8 cellular contexts compared by ENCODE assay signal in genomic region chr2:233928594-233929351, GRCh38.
A peak's percentile ranks its signal among the peaks of the same experiment; 100 is the strongest.
DNase-seq lines count a peak whose midpoint lies in the region; ATAC-seq and TF ChIP-seq lines count a peak whose summit lies in the region.

No MANE protein-coding gene starts in this region.

- no peaks in the 10 kb centered on the region for H3K9me3 Mint-ChIP-seq in activated naive CD8-positive, alpha-beta T cell treated with anti-CD3 and anti-CD28 coated beads, Interleukin-2, amount 50 U/mL, for 24 hours
- no peaks in the 10 kb centered on the region for H3K9me3 Mint-ChIP-seq in nephron

- DNase-seq in SHP77 (lab: John Stamatoyannopoulos, UW) (peak; percentile 32 to 47), SHP77 treated with DMSO at 0.1 percent for 48 hours (lab: John Stamatoyannopoulos, UW) (no peak), GM19240 (ENCODE audit: insufficient read length, low spot score) (no peak)
- peak; percentile 57 for DNase-seq in activated naive CD8-positive, alpha-beta T cell treated with anti-CD3 and anti-CD28 coated beads, Interleukin-2, amount 50 U/mL, for 24 hours
- DNase-seq in effector CD8-positive, alpha-beta T cell (lab: John Stamatoyannopoulos, UW), result no peak

- no peaks in the 10 kb centered on the region for H3K4me1 ChIP-seq in KMS-11 (ENCODE audit: low read depth, poor library complexity, severe bottlenecking)

- no peaks in the 10 kb centered on the region for H3K27me3 ChIP-seq in KMS-11 (ENCODE audit: insufficient read depth, low read depth)

- peak; percentile 65 for TF ChIP-seq CTCF in KMS-11 (conservative IDR thresholded peaks at IDR 0.05; ENCODE audit: low read depth, low read length)
- peak; percentile 41 to 57 (median 42) for TF ChIP-seq CTCF in nephron (IDR thresholded peaks at IDR 0.05; ENCODE audit: unreplicated experiment in 3 of 3)

- peak; percentile 60 for ATAC-seq in activated naive CD8-positive, alpha-beta T cell treated with anti-CD3 and anti-CD28 coated beads, Interleukin-2, amount 50 U/mL, for 24 hours
- no peak for ATAC-seq in GM18519 (IDR thresholded peaks at IDR 0.05; ENCODE audit: low FRiP score, unreplicated experiment)

- no peak overlapping the region for H3K27ac ChIP-seq in KMS-11

- no peak overlapping the region for H3K9ac ChIP-seq in KMS-11

- H3K4me1 Mint-ChIP-seq in activated naive CD8-positive, alpha-beta T cell treated with anti-CD3 and anti-CD28 coated beads, Interleukin-2, amount 50 U/mL, for 24 hours, result peaks cover 11% of the 10 kb centered on the region
- no peaks in the 10 kb centered on the region for H3K4me1 Mint-ChIP-seq in nephron

- no peak overlapping the region for H3K4me3 Mint-ChIP-seq in activated naive CD8-positive, alpha-beta T cell treated with anti-CD3 and anti-CD28 coated beads, Interleukin-2, amount 50 U/mL, for 24 hours
- no peak overlapping the region for H3K4me3 Mint-ChIP-seq in nephron

- no peak overlapping the region for H3K4me3 ChIP-seq in KMS-11 (IDR thresholded peaks at IDR 0.05; ENCODE audit: insufficient read depth, low read depth, low read length)

- H3K36me3 ChIP-seq in KMS-11 (ENCODE audit: insufficient read depth), result no peaks in the 10 kb centered on the region

- H3K27me3 Mint-ChIP-seq in activated naive CD8-positive, alpha-beta T cell treated with anti-CD3 and anti-CD28 coated beads, Interleukin-2, amount 50 U/mL, for 24 hours, result peaks cover 33% of the 10 kb centered on the region
- peaks cover 52% of the 10 kb centered on the region for H3K27me3 Mint-ChIP-seq in nephron (ENCODE audit: low read depth)

- peak overlapping the region; percentile 16 for H3K27ac Mint-ChIP-seq in activated naive CD8-positive, alpha-beta T cell treated with anti-CD3 and anti-CD28 coated beads, Interleukin-2, amount 50 U/mL, for 24 hours
- H3K27ac Mint-ChIP-seq in nephron, result no peak overlapping the region

- no peak overlapping the region for H2AFZ ChIP-seq in KMS-11 (ENCODE audit: low read depth)

- H4K20me1 ChIP-seq in KMS-11 (ENCODE audit: insufficient read depth), result no peaks in the 10 kb centered on the region

- H3K79me2 ChIP-seq in KMS-11 (ENCODE audit: insufficient read depth, low read depth), result no peaks in the 10 kb centered on the region

- no peak overlapping the region for H3K4me2 ChIP-seq in KMS-11

- no peaks in the 10 kb centered on the region for H3K36me3 Mint-ChIP-seq in activated naive CD8-positive, alpha-beta T cell treated with anti-CD3 and anti-CD28 coated beads, Interleukin-2, amount 50 U/mL, for 24 hours (ENCODE audit: low read depth)
- H3K36me3 Mint-ChIP-seq in nephron (ENCODE audit: low read depth), result no peaks in the 10 kb centered on the region

Comparison
In these comparisons a context has a peak if more than half of its experiments do, and no peak if none do; other contexts are left out.
1. DNase-seq: peak in SHP77 (2 of 2) and activated naive CD8-positive, alpha-beta T cell treated with anti-CD3 and anti-CD28 coated beads, Interleukin-2, amount 50 U/mL, for 24 hours (single experiment); none in SHP77 treated with DMSO at 0.1 percent for 48 hours (single experiment), effector CD8-positive, alpha-beta T cell (single experiment) and GM19240 (single experiment).